In the genomic region with DNA sequence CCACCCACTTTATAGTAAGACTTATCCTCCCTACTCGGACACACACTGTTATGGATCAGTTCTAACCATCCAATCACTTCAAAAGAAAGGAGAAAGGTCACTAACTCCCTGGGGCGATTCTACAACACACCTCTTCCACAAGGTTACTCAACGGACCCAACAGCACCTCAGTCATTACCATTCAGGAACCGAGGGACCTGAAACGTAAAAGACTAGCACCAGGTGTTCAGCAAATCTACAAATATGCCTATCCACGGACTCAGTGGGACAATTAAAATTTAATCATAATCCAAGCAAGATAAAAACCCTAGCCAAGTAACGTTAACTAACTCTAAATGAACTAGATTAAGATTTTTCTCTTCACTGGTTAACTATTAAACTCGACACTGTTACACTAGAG, we compare ENCODE assay signal across 8 cellular contexts. TPM values are rescaled to one million over a fixed set of nuclear protein-coding genes. Genes with fewer than 3 reads are reported as not detected.
DNase-seq lines count a peak whose midpoint lies in the region; ATAC-seq, FAIRE-seq and TF ChIP-seq lines count a peak whose summit lies in the region.

No MANE protein-coding gene starts in this region.

- no peak overlapping the region for H2AFZ ChIP-seq in GM12878 (ENCODE audit: control insufficient read depth, low read depth, low read length)

- TF ChIP-seq RAD21 in GM12878 (IDR thresholded peaks at IDR 0.05; ENCODE audit: insufficient read depth, low read depth, low read length): no peak

- in situ Hi-C loops in GM12878 (cut with MboI): no loop called here

- no peak for TF ChIP-seq EP300 in GM12878 (IDR thresholded peaks at IDR 0.05; ENCODE audit: borderline replicate concordance in 1 of 2, control insufficient read depth in 1 of 2, low read depth in 2 of 2, low read length in 2 of 2)

- SMC1A ChIA-PET in GM12878 (lab: Charles Lee; ENCODE audit: uncharacterized antibody, unreplicated experiment): interaction anchor here (1.0 to 4.8 kb wide), 7 partner anchors 15 to 134 kb away, joined by 3 to 26 read pairs (median 5); a partner anchor contains a TSS

- DNase-seq in heart left ventricle (no peak), left cardiac atrium (no peak), GM12878 (ENCODE audit: low read depth, low spot score) (no peak), lung microvascular endothelial cell (ENCODE audit: low read depth in 2 of 2) (peak; percentile 12 to 15), uterus (no peak), NCI-H345 treated with DMSO at 0.1 percent for 48 hours (lab: John Stamatoyannopoulos, UW; ENCODE audit: unreplicated experiment) (no peak)

- RAD21 ChIA-PET in GM12878 (lab: Charles Lee; ENCODE audit: unreplicated experiment): interaction anchor here (0.9 to 3.9 kb wide), 7 partner anchors 28 to 133 kb away, joined by 3 to 15 read pairs (median 3); a partner anchor contains a TSS

- H3K4me2 ChIP-seq in GM12878 (ENCODE audit: control insufficient read depth, insufficient read depth): peak overlapping the region; percentile 81

- H3K27ac ChIP-seq in heart left ventricle (peak overlapping the region; percentile 77 to 99 (median 96)), GM12878 (ENCODE audit: control insufficient read depth, insufficient read depth) (peak overlapping the region; percentile 94), uterus (peak overlapping the region; percentile 87 to 92)

- TF ChIP-seq CTCF in heart left ventricle (IDR thresholded peaks at IDR 0.05) (no peak), GM12878 (IDR thresholded peaks at IDR 0.05 in 2 of 3, conservative IDR thresholded peaks at IDR 0.05 in 1 of 3; ENCODE audit: control insufficient read depth in 2 of 3, extremely low read depth in 1 of 3, insufficient read depth in 1 of 3, low read depth in 3 of 3, low read length in 3 of 3) (no peak), uterus (IDR thresholded peaks at IDR 0.05) (no peak)

- no peak for FAIRE-seq in GM12878 (lab: Jason Lieb, UNC)

- peak overlapping the region; percentile 64 to 98 (median 85) for H3K4me3 ChIP-seq in heart left ventricle
- peak overlapping the region; percentile 100 for H3K4me3 ChIP-seq in GM12878
- peak overlapping the region; percentile 51 to 74 for H3K4me3 ChIP-seq in uterus

- H4K20me1 ChIP-seq in GM12878 (ENCODE audit: control insufficient read depth, insufficient read depth): peaks cover 11% of the 10 kb centered on the region; the same call in 1 of the 2 replicates

- CTCF ChIA-PET in GM12878 (lab: Yijun Ruan, JAX): interaction anchor here (0.6 to 2.2 kb wide), 5 partner anchors 45 to 301 kb away, joined by 3 to 7 read pairs (median 4); no protein-coding TSS in a partner anchor

- peaks cover 80% of the 10 kb centered on the region for H3K79me2 ChIP-seq in GM12878 (ENCODE audit: control insufficient read depth, insufficient read depth, low read length)

- H3K9ac ChIP-seq in GM12878 (ENCODE audit: control insufficient read depth, insufficient read depth, low read length): peak overlapping the region; percentile 91

- H3K36me3 ChIP-seq in heart left ventricle (peaks cover 3 to 43% (median 37%) of the 10 kb centered on the region in 9 donors), GM12878 (ENCODE audit: control insufficient read depth in 2 of 2, insufficient read depth in 2 of 2, low read length in 1 of 2) (peaks cover 9 to 38% of the 10 kb centered on the region in 2 experiments), uterus (no peaks in the 10 kb centered on the region)

- TF ChIP-seq POLR2A in heart left ventricle (IDR thresholded peaks at IDR 0.05): no peak
- no peak for TF ChIP-seq POLR2A in GM12878 (IDR thresholded peaks at IDR 0.05; ENCODE audit: low read depth, low read length)
- no peak for TF ChIP-seq POLR2A in uterus (IDR thresholded peaks at IDR 0.05)

- WGBS in heart left ventricle, 4 donors: 1 to 2% (median 2%) methylated on average over 8 of the region's 8 CpGs
- under 1% methylated on average over 8 of the region's 8 CpGs for WGBS in GM12878 (ENCODE audit: insufficient coverage, insufficient replicate concordance, low lambda C conversion rate, missing lambda C conversion rate)

- H3K27me3 ChIP-seq in heart left ventricle (no peaks in the 10 kb centered on the region), GM12878 (replicated peaks in 1 of 2; ENCODE audit: control insufficient read depth in 2 of 2, insufficient read depth in 2 of 2, low read length in 1 of 2) (no peaks in the 10 kb centered on the region), uterus (no peaks in the 10 kb centered on the region)

- H3K9me3 ChIP-seq in heart left ventricle: no peaks in the 10 kb centered on the region
- H3K9me3 ChIP-seq in GM12878 (replicated peaks; ENCODE audit: control insufficient read depth, insufficient read depth, low read length): no peaks in the 10 kb centered on the region; the same call in 2 of the 3 replicates
- H3K9me3 ChIP-seq in uterus: no peaks in the 10 kb centered on the region

- TSS peak; percentile 48 for BruUV-seq in GM12878 (replicated peaks; lab: Mats Ljungman, UMichigan)

- H3K4me1 ChIP-seq in heart left ventricle (peaks cover 3 to 52% (median 38%) of the 10 kb centered on the region in 12 donors), GM12878 (ENCODE audit: control insufficient read depth, insufficient read depth, low read length) (no peaks in the 10 kb centered on the region; the same call in 1 of the 2 replicates), uterus (peaks cover 12% of the 10 kb centered on the region in 2 donors)

- ATAC-seq in heart left ventricle (no peak), left cardiac atrium (no peak), GM12878 (no peak), GM18520 (IDR thresholded peaks at IDR 0.05; ENCODE audit: unreplicated experiment) (no peak), GM21529 (IDR thresholded peaks at IDR 0.05; ENCODE audit: unreplicated experiment) (no peak)

- POLR2A ChIA-PET in GM12878 (lab: Charles Lee): interaction anchor here (0.6 to 6.8 kb wide), 10 partner anchors 11 to 134 kb away, joined by 3 to 79 read pairs (median 22); a partner anchor contains a TSS

- intact Hi-C loops in heart left ventricle (cut with DNase I) (loop anchor here in 6 of 10 donors (1.0 to 10.0 kb wide), 7 partner anchors 15 to 129 kb away; a partner anchor contains a TSS), left cardiac atrium (cut with DNase I) (no loop called here), GM12878 (cut with micrococcal nuclease; ENCODE audit: unreplicated experiment) (loop anchor here (5.0 kb wide), 2 partner anchors 47 to 123 kb away; a partner anchor contains a TSS), uterus (cut with DNase I; ENCODE audit: low total_unique reads) (no loop called here)

RNA-seq across cellular contexts. Expression of a gene that starts 1.6 kb away (rescaled TPM):
- total RNA-seq in heart left ventricle: 10 to 100 TPM in 8 of 9 donors, 1 to 10 TPM in 1; 9.6 to 39.5 (median 32.6) TPM
- polyA plus RNA-seq in heart left ventricle: 10 to 100 TPM; 32.7 to 35.2 TPM
- 10 to 100 TPM; 31.0 to 36.2 TPM for total RNA-seq in left cardiac atrium
- total RNA-seq in GM12878 (2013; cell fraction: nucleolus; rRNA removed): 50.6 and 53.9 TPM in 2 replicates
- 6.6 and 8.8 TPM in 2 replicates for total RNA-seq in GM12878 (2014; rRNA removed)
- total RNA-seq in GM12878 (2014; rRNA removed; fragmentation: Illumina TruSeq; extraction: Trizol): 21.1 and 22.7 TPM in 2 replicates
- total RNA-seq in GM12878 (2021): 47.9 and 50.5 TPM in 2 replicates
- polyA plus RNA-seq in GM12878 (2011; ENCODE audit: low read depth): 27.5 TPM
- 23.7 and 29.8 TPM in 2 replicates for polyA plus RNA-seq in GM12878 (2011; rRNA removed)
- 15.8 and 19.0 TPM in 2 replicates for polyA plus RNA-seq in GM12878 (2011; cell fraction: cytosol; rRNA removed)
- 27.0 and 40.2 TPM in 2 replicates for polyA plus RNA-seq in GM12878 (2011; cell fraction: nucleus; rRNA removed)
- polyA plus RNA-seq in GM12878 (2012): 52.9 and 61.7 TPM in 2 replicates
- 72.2 and 73.7 TPM in 2 replicates for polyA plus RNA-seq in GM12878 (2014; fragmentation: Illumina TruSeq; extraction: Trizol)
- 1 to 10 TPM; 1.6 to 7.4 TPM for polyA plus RNA-seq in GM12878 (2014; fragmentation: Nextera tagmentation; extraction: Ambion mirVana)
- 39.9 and 43.9 TPM in 2 replicates for polyA plus RNA-seq in GM12878 (2014; rRNA removed)
- polyA plus RNA-seq in GM12878 (2016; fragmentation: Nextera tagmentation; extraction: Ambion mirVana): 1 to 10 TPM; 2.6 to 2.7 TPM
- polyA minus RNA-seq in GM12878 (2011; rRNA and poly(A)+ RNA removed): 23.3 and 25.3 TPM in 2 replicates
- polyA minus RNA-seq in GM12878 (2011; cell fraction: cytosol; rRNA and poly(A)+ RNA removed): 10.6 and 13.2 TPM in 2 replicates
- polyA minus RNA-seq in GM12878 (2011; cell fraction: nucleus; rRNA and poly(A)+ RNA removed): 13.5 and 26.4 TPM in 2 replicates
- 7.0 and 9.7 TPM in 2 replicates for total RNA-seq in lung microvascular endothelial cell
- total RNA-seq in uterus: 10 to 100 TPM; 17.7 to 58.3 (median 21.3) TPM

RNA-seq across cellular contexts. Expression of a gene that starts 2.6 kb away (rescaled TPM):
- total RNA-seq in heart left ventricle: 10 to 100 TPM in 7 of 9 donors, 1 to 10 TPM in 2; 7.4 to 23.5 (median 12.1) TPM
- polyA plus RNA-seq in heart left ventricle: 10 to 100 TPM; 13.9 to 20.0 TPM
- 10 to 100 TPM; 14.0 to 15.9 TPM for total RNA-seq in left cardiac atrium
- total RNA-seq in GM12878 (2013; cell fraction: nucleolus; rRNA removed): 37.4 and 54.4 TPM in 2 replicates
- 51.6 and 55.5 TPM in 2 replicates for total RNA-seq in GM12878 (2014; rRNA removed)
- total RNA-seq in GM12878 (2014; rRNA removed; fragmentation: Illumina TruSeq; extraction: Trizol): 45.3 and 52.5 TPM in 2 replicates
- total RNA-seq in GM12878 (2021): 40.4 and 42.0 TPM in 2 replicates
- 24.2 TPM for polyA plus RNA-seq in GM12878 (2011; ENCODE audit: low read depth)
- 62.9 and 71.2 TPM in 2 replicates for polyA plus RNA-seq in GM12878 (2011; rRNA removed)
- 53.8 and 56.3 TPM in 2 replicates for polyA plus RNA-seq in GM12878 (2011; cell fraction: cytosol; rRNA removed)
- polyA plus RNA-seq in GM12878 (2011; cell fraction: nucleus; rRNA removed): 39.6 and 50.1 TPM in 2 replicates
- polyA plus RNA-seq in GM12878 (2012): 42.2 and 55.8 TPM in 2 replicates
- polyA plus RNA-seq in GM12878 (2014; fragmentation: Illumina TruSeq; extraction: Trizol): 53.6 and 62.0 TPM in 2 replicates
- polyA plus RNA-seq in GM12878 (2014; fragmentation: Nextera tagmentation; extraction: Ambion mirVana): 10 to 100 TPM; 60.9 to 72.3 TPM
- polyA plus RNA-seq in GM12878 (2014; rRNA removed): 47.1 and 47.3 TPM in 2 replicates
- polyA plus RNA-seq in GM12878 (2016; fragmentation: Nextera tagmentation; extraction: Ambion mirVana): 10 to 100 TPM; 48.7 to 49.2 TPM
- polyA minus RNA-seq in GM12878 (2011; rRNA and poly(A)+ RNA removed): 29.7 and 41.3 TPM in 2 replicates
- 15.9 and 18.3 TPM in 2 replicates for polyA minus RNA-seq in GM12878 (2011; cell fraction: cytosol; rRNA and poly(A)+ RNA removed)
- 11.4 and 18.6 TPM in 2 replicates for polyA minus RNA-seq in GM12878 (2011; cell fraction: nucleus; rRNA and poly(A)+ RNA removed)
- total RNA-seq in lung microvascular endothelial cell: 23.4 and 24.6 TPM in 2 replicates
- 10 to 100 TPM in 2 of 4 donors, 1 to 10 TPM in 2; 1.3 to 32.4 (median 16.3) TPM for total RNA-seq in uterus

RNA-seq across cellular contexts. Expression of a gene that starts 18.2 kb away (rescaled TPM):
- total RNA-seq in heart left ventricle (under 1 TPM in 4 of 9 donors, not detected in 5; 0.27 to 0.55 (median 0.32) TPM), left cardiac atrium (not detected), GM12878 (2014; rRNA removed) (not detected in 2 replicates), GM12878 (2014; rRNA removed; fragmentation: Illumina TruSeq; extraction: Trizol) (not detected in 2 replicates), GM12878 (2021) (not detected in 2 replicates), lung microvascular endothelial cell (not detected in 2 replicates), uterus (under 1 TPM in 1 of 4 donors, not detected in 3; 0.52 TPM)
- polyA plus RNA-seq in heart left ventricle (under 1 TPM in 1 of 2 donors, not detected in 1; 0.14 TPM), GM12878 (2011; rRNA removed) (not detected in 2 replicates), GM12878 (2014; fragmentation: Illumina TruSeq; extraction: Trizol) (0.57 TPM in 1 of 2 replicates, not detected in the other), GM12878 (2014; fragmentation: Nextera tagmentation; extraction: Ambion mirVana) (under 1 TPM; 0.27 to 0.42 TPM), GM12878 (2014; rRNA removed) (not detected in 2 replicates), GM12878 (2016; fragmentation: Nextera tagmentation; extraction: Ambion mirVana) (under 1 TPM; 0.62 to 0.83 TPM)
- total RNA-seq in GM12878 (2013; cell fraction: nucleolus; rRNA removed): not detected in 2 replicates
- polyA plus RNA-seq in GM12878 (2011; ENCODE audit: low read depth): 0.81 TPM
- 0.10 TPM in 1 of 2 replicates, not detected in the other for polyA plus RNA-seq in GM12878 (2011; cell fraction: cytosol; rRNA removed)
- 0.13 TPM in 1 of 2 replicates, not detected in the other for polyA plus RNA-seq in GM12878 (2011; cell fraction: nucleus; rRNA removed)
- 0.18 and 0.55 TPM in 2 replicates for polyA plus RNA-seq in GM12878 (2012)
- polyA minus RNA-seq in GM12878 (2011; rRNA and poly(A)+ RNA removed): not detected in 2 replicates
- polyA minus RNA-seq in GM12878 (2011; cell fraction: cytosol; rRNA and poly(A)+ RNA removed): not detected in 2 replicates
- not detected in 2 replicates for polyA minus RNA-seq in GM12878 (2011; cell fraction: nucleus; rRNA and poly(A)+ RNA removed)

RNA-seq across cellular contexts. Expression of a gene that starts 18.5 kb away (rescaled TPM):
- 10 to 100 TPM; 13.3 to 30.1 (median 20.0) TPM for total RNA-seq in heart left ventricle
- polyA plus RNA-seq in heart left ventricle: 10 to 100 TPM; 23.1 to 39.4 TPM
- total RNA-seq in left cardiac atrium: 10 to 100 TPM; 16.8 to 26.7 TPM
- 23.5 and 29.0 TPM in 2 replicates for total RNA-seq in GM12878 (2013; cell fraction: nucleolus; rRNA removed)
- 21.7 and 24.3 TPM in 2 replicates for total RNA-seq in GM12878 (2014; rRNA removed)
- total RNA-seq in GM12878 (2014; rRNA removed; fragmentation: Illumina TruSeq; extraction: Trizol): 20.3 and 21.5 TPM in 2 replicates
- 22.9 and 28.9 TPM in 2 replicates for total RNA-seq in GM12878 (2021)
- polyA plus RNA-seq in GM12878 (2011; ENCODE audit: low read depth): 39.4 TPM
- 7.6 and 16.5 TPM in 2 replicates for polyA plus RNA-seq in GM12878 (2011; rRNA removed)
- polyA plus RNA-seq in GM12878 (2011; cell fraction: cytosol; rRNA removed): 41.4 and 49.7 TPM in 2 replicates
- 49.3 and 67.8 TPM in 2 replicates for polyA plus RNA-seq in GM12878 (2011; cell fraction: nucleus; rRNA removed)
- polyA plus RNA-seq in GM12878 (2012): 24.7 and 26.2 TPM in 2 replicates
- polyA plus RNA-seq in GM12878 (2014; fragmentation: Illumina TruSeq; extraction: Trizol): 10.6 and 17.1 TPM in 2 replicates
- 10 to 100 TPM; 12.3 to 34.4 TPM for polyA plus RNA-seq in GM12878 (2014; fragmentation: Nextera tagmentation; extraction: Ambion mirVana)
- polyA plus RNA-seq in GM12878 (2014; rRNA removed): 21.9 and 24.2 TPM in 2 replicates
- 10 to 100 TPM; 55.7 to 57.9 TPM for polyA plus RNA-seq in GM12878 (2016; fragmentation: Nextera tagmentation; extraction: Ambion mirVana)
- 36.9 and 38.8 TPM in 2 replicates for polyA minus RNA-seq in GM12878 (2011; rRNA and poly(A)+ RNA removed)
- polyA minus RNA-seq in GM12878 (2011; cell fraction: cytosol; rRNA and poly(A)+ RNA removed): 12.4 and 22.4 TPM in 2 replicates
- polyA minus RNA-seq in GM12878 (2011; cell fraction: nucleus; rRNA and poly(A)+ RNA removed): 15.7 and 30.1 TPM in 2 replicates
- total RNA-seq in lung microvascular endothelial cell: 17.7 and 26.4 TPM in 2 replicates
- 10 to 100 TPM; 24.1 to 46.7 (median 34.4) TPM for total RNA-seq in uterus

RNA-seq across cellular contexts. Expression of a gene that starts 28.3 kb away (rescaled TPM):
- total RNA-seq in heart left ventricle (10 to 100 TPM in 4 of 9 donors, 1 to 10 TPM in 5; 6.9 to 16.6 (median 9.9) TPM), left cardiac atrium (10 to 100 TPM in 1 of 2 donors, 1 to 10 TPM in 1; 7.2 to 10.5 TPM), GM12878 (2014; rRNA removed) (7.7 and 8.8 TPM in 2 replicates), GM12878 (2014; rRNA removed; fragmentation: Illumina TruSeq; extraction: Trizol) (4.7 and 4.8 TPM in 2 replicates), GM12878 (2021) (7.1 and 7.4 TPM in 2 replicates), lung microvascular endothelial cell (7.4 and 11.7 TPM in 2 replicates), uterus (10 to 100 TPM in 3 of 4 donors, under 1 TPM in 1; 0.59 to 28.9 (median 18.3) TPM)
- polyA plus RNA-seq in heart left ventricle (1 to 10 TPM; 3.5 to 3.7 TPM), GM12878 (2011; rRNA removed) (4.8 TPM in 2 replicates), GM12878 (2014; fragmentation: Illumina TruSeq; extraction: Trizol) (0.95 and 2.0 TPM in 2 replicates), GM12878 (2014; fragmentation: Nextera tagmentation; extraction: Ambion mirVana) (1 to 10 TPM; 1.4 to 1.9 TPM), GM12878 (2014; rRNA removed) (4.7 and 5.1 TPM in 2 replicates), GM12878 (2016; fragmentation: Nextera tagmentation; extraction: Ambion mirVana) (1 to 10 TPM; 4.6 to 4.7 TPM)
- 9.0 and 10.2 TPM in 2 replicates for total RNA-seq in GM12878 (2013; cell fraction: nucleolus; rRNA removed)
- polyA plus RNA-seq in GM12878 (2011; ENCODE audit: low read depth): 2.6 TPM
- polyA plus RNA-seq in GM12878 (2011; cell fraction: cytosol; rRNA removed): 6.8 and 7.6 TPM in 2 replicates
- 4.1 and 4.8 TPM in 2 replicates for polyA plus RNA-seq in GM12878 (2011; cell fraction: nucleus; rRNA removed)
- 3.8 and 5.8 TPM in 2 replicates for polyA plus RNA-seq in GM12878 (2012)
- 8.2 and 13.2 TPM in 2 replicates for polyA minus RNA-seq in GM12878 (2011; rRNA and poly(A)+ RNA removed)
- polyA minus RNA-seq in GM12878 (2011; cell fraction: cytosol; rRNA and poly(A)+ RNA removed): 3.1 and 3.2 TPM in 2 replicates
- polyA minus RNA-seq in GM12878 (2011; cell fraction: nucleus; rRNA and poly(A)+ RNA removed): 3.5 and 6.1 TPM in 2 replicates

Comparison
In these comparisons a context has a peak if more than half of its experiments do, and no peak if none do; other contexts are left out.
1. intact Hi-C loops: an anchor here in heart left ventricle (1.0 to 10.0 kb wide) and GM12878 (5.0 kb wide); none called in left cardiac atrium and uterus.
2. DNase-seq: peak in lung microvascular endothelial cell (2 of 2); none in heart left ventricle (0 of 5), left cardiac atrium (single experiment), GM12878 (single experiment), uterus (0 of 2) and NCI-H345 treated with DMSO at 0.1 percent for 48 hours (single experiment).
3. Peak in every context shown above with its lines, with median percentiles within 50 percentile points of each other: H3K27ac ChIP-seq and H3K4me3 ChIP-seq.